Comparison of ENCODE assay signal across 15 cellular contexts in genomic region chr22:29744902-29745301, GRCh38. TPM values are rescaled to one million over a fixed set of nuclear protein-coding genes. Genes with fewer than 3 reads are reported as not detected.
DNase-seq lines count a peak whose midpoint lies in the region; TF ChIP-seq lines count a peak whose summit lies in the region.
"Had no signal": no experiment of that assay in that cellular context is flagged by ENCODE, and none has a peak within 500 bp of the region (broad histone marks: within the 10 kb centered on the region; RNA-seq: fewer than 3 reads in every experiment).

No MANE protein-coding gene starts in this region.

- H3K4me3 Mint-ChIP-seq in activated CD4-positive, alpha-beta T cell treated with anti-CD3 and anti-CD28 coated beads, Interleukin-2, amount 10 ng/mL, durations not matched to agents 24 days and 14 days: no peak overlapping the region
- H3K4me3 Mint-ChIP-seq: activated CD4-positive, alpha-beta T cell treated with anti-CD3 and anti-CD28 coated beads, Interleukin-2, amount 10 ng/mL, durations not matched to agents 7 days and 5 days; H9 had no signal

- intact Hi-C loops in activated CD4-positive, alpha-beta T cell treated with anti-CD3 and anti-CD28 coated beads, Interleukin-2, amount 10 ng/mL, durations not matched to agents 24 days and 14 days (cut with micrococcal nuclease): no loop called here
- intact Hi-C loops in posterior vena cava (cut with DNase I): no loop called here

- H3K27ac Mint-ChIP-seq in activated CD4-positive, alpha-beta T cell treated with anti-CD3 and anti-CD28 coated beads, Interleukin-2, amount 10 ng/mL, durations not matched to agents 24 days and 14 days: no peak overlapping the region
- H3K27ac Mint-ChIP-seq: H9 had no signal

- TF ChIP-seq CTCF in epithelial cell of esophagus (IDR thresholded peaks at IDR 0.05; ENCODE audit: insufficient read depth, low read depth, low read length, missing control alignments): no peak

- H3K9me3 Mint-ChIP-seq in activated CD4-positive, alpha-beta T cell treated with anti-CD3 and anti-CD28 coated beads, Interleukin-2, amount 10 ng/mL, durations not matched to agents 24 days and 14 days: no peaks in the 10 kb centered on the region
- H3K9me3 Mint-ChIP-seq: activated CD4-positive, alpha-beta T cell treated with anti-CD3 and anti-CD28 coated beads, Interleukin-2, amount 10 ng/mL, durations not matched to agents 7 days and 5 days; activated naive CD4-positive, alpha-beta T cell treated with anti-CD3 and anti-CD28 coated beads, Interleukin-2, amount 50 U/mL, for 72 hours; H9 had no signal

- peak; percentile 49 for DNase-seq in GM04503 (ENCODE audit: low read depth)
- peak; percentile 23 for DNase-seq in NCI-H345 treated with DMSO at 0.1 percent for 48 hours (lab: John Stamatoyannopoulos, UW; ENCODE audit: unreplicated experiment)
- peak; percentile 99 for DNase-seq in epithelial cell of esophagus (ENCODE audit: low read depth)
- peak; percentile 54 for DNase-seq in skeletal muscle cell (ENCODE audit: low read depth)
- DNase-seq in NK-92 (lab: John Stamatoyannopoulos, UW; ENCODE audit: unreplicated experiment): no peak
- no peak for DNase-seq in activated CD4-positive, alpha-beta T cell treated with anti-CD3 and anti-CD28 coated beads, Interleukin-2, amount 10 ng/mL, durations not matched to agents 24 days and 14 days
- DNase-seq in activated CD4-positive, alpha-beta T cell treated with anti-CD3 and anti-CD28 coated beads for 48 hours: no peak
- DNase-seq in posterior vena cava (ENCODE audit: low spot score): no peak
- DNase-seq: activated CD4-positive, alpha-beta T cell treated with anti-CD3 and anti-CD28 coated beads, Interleukin-2, amount 10 ng/mL, durations not matched to agents 7 days and 5 days; effector CD8-positive, alpha-beta T cell; H9; NCI-H1417 treated with DMSO at 0.1 percent for 48 hours had no signal

- H3K4me3 ChIP-seq in epithelial cell of esophagus (ENCODE audit: low read length): no peak overlapping the region
- no peak overlapping the region for H3K4me3 ChIP-seq in skeletal muscle cell (ENCODE audit: low read depth, low read length)
- H3K4me3 ChIP-seq: vagina had no signal

- no peaks in the 10 kb centered on the region for H3K4me1 Mint-ChIP-seq in activated CD4-positive, alpha-beta T cell treated with anti-CD3 and anti-CD28 coated beads, Interleukin-2, amount 10 ng/mL, durations not matched to agents 24 days and 14 days

- no peaks in the 10 kb centered on the region for H3K27me3 Mint-ChIP-seq in activated CD4-positive, alpha-beta T cell treated with anti-CD3 and anti-CD28 coated beads, Interleukin-2, amount 10 ng/mL, durations not matched to agents 24 days and 14 days
- H3K27me3 Mint-ChIP-seq: activated CD4-positive, alpha-beta T cell treated with anti-CD3 and anti-CD28 coated beads, Interleukin-2, amount 10 ng/mL, durations not matched to agents 7 days and 5 days had no signal

- H3K36me3 Mint-ChIP-seq in activated CD4-positive, alpha-beta T cell treated with anti-CD3 and anti-CD28 coated beads, Interleukin-2, amount 10 ng/mL, durations not matched to agents 24 days and 14 days (ENCODE audit: low read depth): peaks cover 13% of the 10 kb centered on the region

RNA-seq across cellular contexts. Expression of gene ZMAT5, which starts 21.9 kb away (rescaled TPM):
- total RNA-seq in activated CD4-positive, alpha-beta T cell treated with anti-CD3 and anti-CD28 coated beads, Interleukin-2, amount 10 ng/mL, durations not matched to agents 24 days and 14 days: 24.9 and 26.1 TPM in 2 replicates
- 10 to 100 TPM; 14.1 to 18.0 TPM for total RNA-seq in posterior vena cava

RNA-seq across cellular contexts. Expression of gene UQCR10, which starts 22.3 kb away (rescaled TPM):
- 90.1 and 96.2 TPM in 2 replicates for total RNA-seq in activated CD4-positive, alpha-beta T cell treated with anti-CD3 and anti-CD28 coated beads, Interleukin-2, amount 10 ng/mL, durations not matched to agents 24 days and 14 days
- 10 to 100 TPM; 48.6 to 65.6 TPM for total RNA-seq in posterior vena cava

RNA-seq across cellular contexts. Expression of gene CABP7, which starts 25.1 kb away (rescaled TPM):
- total RNA-seq in activated CD4-positive, alpha-beta T cell treated with anti-CD3 and anti-CD28 coated beads, Interleukin-2, amount 10 ng/mL, durations not matched to agents 24 days and 14 days: not detected in 2 replicates
- total RNA-seq in posterior vena cava: not detected
- total RNA-seq: Right ventricle myocardium inferior, vagina had no signal

Comparison
In these comparisons a context has a peak if more than half of its experiments do, and no peak if none do; other contexts are left out.
1. DNase-seq: peak in GM04503 (single experiment), NCI-H345 treated with DMSO at 0.1 percent for 48 hours (single experiment), epithelial cell of esophagus (single experiment) and skeletal muscle cell (single experiment); none in NK-92 (single experiment), activated CD4-positive, alpha-beta T cell treated with anti-CD3 and anti-CD28 coated beads, Interleukin-2, amount 10 ng/mL, durations not matched to agents 24 days and 14 days (single experiment), activated CD4-positive, alpha-beta T cell treated with anti-CD3 and anti-CD28 coated beads for 48 hours (single experiment) and posterior vena cava (single experiment).